ENCODE assay signal across 1 cellular context in the genomic region with DNA sequence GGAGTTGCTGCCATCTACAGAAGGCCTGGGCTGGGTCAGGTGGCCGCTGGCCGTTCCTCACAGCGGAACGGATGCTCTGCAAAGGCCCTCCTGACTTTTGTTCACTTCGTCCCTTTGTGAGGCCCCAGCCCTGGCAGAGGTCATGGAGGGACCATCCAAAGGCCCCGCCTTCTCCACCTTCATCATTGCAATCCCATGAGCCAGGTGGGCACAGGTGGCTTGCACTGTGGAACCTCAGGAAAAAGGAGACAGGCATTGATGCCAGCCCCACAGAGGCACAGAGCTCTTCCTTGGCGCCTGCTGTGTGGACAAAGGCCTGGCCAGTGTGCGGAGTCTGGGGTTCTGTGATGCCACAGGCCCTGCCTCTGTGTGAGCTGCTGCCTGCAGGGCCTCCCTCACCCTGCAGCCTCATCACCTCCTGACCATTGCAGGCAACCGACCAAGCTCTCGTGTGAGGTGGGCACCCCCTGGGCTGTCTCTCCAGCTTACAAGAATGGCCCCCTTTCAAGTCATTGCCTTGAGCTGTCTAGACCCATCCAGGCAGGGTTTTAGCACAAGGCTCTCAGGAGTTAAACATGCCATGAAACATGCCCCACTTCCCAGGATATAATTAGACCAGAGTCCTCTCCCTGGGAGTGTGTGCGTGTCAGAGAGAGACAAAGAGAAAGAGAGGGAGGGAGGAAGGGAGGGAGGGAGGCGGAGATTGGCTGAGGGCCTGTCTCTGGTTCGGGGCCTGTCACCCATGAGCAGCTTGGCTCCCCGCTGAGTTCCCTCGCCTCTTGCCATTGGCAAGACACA.
A peak's percentile ranks its signal among the peaks of the same experiment; 100 is the strongest.
TF ChIP-seq lines count a peak whose summit lies in the region.

No MANE protein-coding gene starts in this region.

TF ChIP-seq in HepG2, 621 proteins besides CTCF, POLR2A, EP300 and RAD21 (continued from another document and continues in another):
- TF ChIP-seq, protein P1, sequence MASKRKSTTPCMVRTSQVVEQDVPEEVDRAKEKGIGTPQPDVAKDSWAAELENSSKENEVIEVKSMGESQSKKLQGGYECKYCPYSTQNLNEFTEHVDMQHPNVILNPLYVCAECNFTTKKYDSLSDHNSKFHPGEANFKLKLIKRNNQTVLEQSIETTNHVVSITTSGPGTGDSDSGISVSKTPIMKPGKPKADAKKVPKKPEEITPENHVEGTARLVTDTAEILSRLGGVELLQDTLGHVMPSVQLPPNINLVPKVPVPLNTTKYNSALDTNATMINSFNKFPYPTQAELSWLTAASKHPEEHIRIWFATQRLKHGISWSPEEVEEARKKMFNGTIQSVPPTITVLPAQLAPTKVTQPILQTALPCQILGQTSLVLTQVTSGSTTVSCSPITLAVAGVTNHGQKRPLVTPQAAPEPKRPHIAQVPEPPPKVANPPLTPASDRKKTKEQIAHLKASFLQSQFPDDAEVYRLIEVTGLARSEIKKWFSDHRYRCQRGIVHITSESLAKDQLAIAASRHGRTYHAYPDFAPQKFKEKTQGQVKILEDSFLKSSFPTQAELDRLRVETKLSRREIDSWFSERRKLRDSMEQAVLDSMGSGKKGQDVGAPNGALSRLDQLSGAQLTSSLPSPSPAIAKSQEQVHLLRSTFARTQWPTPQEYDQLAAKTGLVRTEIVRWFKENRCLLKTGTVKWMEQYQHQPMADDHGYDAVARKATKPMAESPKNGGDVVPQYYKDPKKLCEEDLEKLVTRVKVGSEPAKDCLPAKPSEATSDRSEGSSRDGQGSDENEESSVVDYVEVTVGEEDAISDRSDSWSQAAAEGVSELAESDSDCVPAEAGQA (IDR thresholded peaks at IDR 0.05; ENCODE audit: low read depth): 0 out of 2 replicates have a peak, but pooled peaks have one; percentile 25
- TF ChIP-seq, protein P1 (CRISPR knock-in tag; IDR thresholded peaks at IDR 0.05; ENCODE audit: borderline replicate concordance): no peak
- TF ChIP-seq ZNF878 (CRISPR knock-in tag; IDR thresholded peaks at IDR 0.05) (no peak), POGZ (CRISPR knock-in tag; IDR thresholded peaks at IDR 0.05) (peak; percentile 32; the same call in 1 of the 2 replicates), YY1 (IDR thresholded peaks at IDR 0.05; ENCODE audit: insufficient read depth, insufficient replicate concordance, low read depth, low read length) (peak; percentile 22), ZNF549 (CRISPR knock-in tag; IDR thresholded peaks at IDR 0.05) (no peak), HNRNPUL1 (IDR thresholded peaks at IDR 0.05; ENCODE audit: low read depth, low read length) (no peak), SRSF9 (IDR thresholded peaks at IDR 0.05; ENCODE audit: borderline replicate concordance, insufficient read depth, low read depth, low read length, poor library complexity, severe bottlenecking) (no peak), SIN3B (IDR thresholded peaks at IDR 0.05; ENCODE audit: low read length) (no peak), ZFYVE20 (CRISPR knock-in tag; IDR thresholded peaks at IDR 0.05; ENCODE audit: borderline replicate concordance, low read depth) (peak; percentile 23; the same call in 1 of the 2 replicates), ZNF816 (CRISPR knock-in tag; IDR thresholded peaks at IDR 0.05; ENCODE audit: borderline replicate concordance) (no peak), ATF7 (IDR thresholded peaks at IDR 0.05) (no peak), ATF7 (CRISPR knock-in tag; IDR thresholded peaks at IDR 0.05) (peak; percentile 84), HNF4G (IDR thresholded peaks at IDR 0.05; ENCODE audit: borderline replicate concordance, low read depth, low read length) (no peak), HNF4G (CRISPR knock-in tag; IDR thresholded peaks at IDR 0.05; ENCODE audit: borderline replicate concordance, low read depth) (peak; percentile 0; the same call in 1 of the 2 replicates), NFIB (CRISPR knock-in tag; IDR thresholded peaks at IDR 0.05; ENCODE audit: borderline replicate concordance) (no peak), CENPX (CRISPR knock-in tag; IDR thresholded peaks at IDR 0.05) (no peak), SALL2 (CRISPR knock-in tag; IDR thresholded peaks at IDR 0.05) (no peak), ZFP62 (CRISPR knock-in tag; IDR thresholded peaks at IDR 0.05) (no peak), ZSCAN30 (CRISPR knock-in tag; IDR thresholded peaks at IDR 0.05) (peak; percentile 27; the same call in 1 of the 2 replicates), TBX2 (CRISPR knock-in tag; IDR thresholded peaks at IDR 0.05; ENCODE audit: borderline replicate concordance) (peak; percentile 90), JARID2 (CRISPR knock-in tag; IDR thresholded peaks at IDR 0.05; ENCODE audit: insufficient replicate concordance) (peak; percentile 6), PRMT3 (CRISPR knock-in tag; IDR thresholded peaks at IDR 0.05; ENCODE audit: borderline replicate concordance, low read depth) (no peak)
- TF ChIP-seq, protein P2, sequence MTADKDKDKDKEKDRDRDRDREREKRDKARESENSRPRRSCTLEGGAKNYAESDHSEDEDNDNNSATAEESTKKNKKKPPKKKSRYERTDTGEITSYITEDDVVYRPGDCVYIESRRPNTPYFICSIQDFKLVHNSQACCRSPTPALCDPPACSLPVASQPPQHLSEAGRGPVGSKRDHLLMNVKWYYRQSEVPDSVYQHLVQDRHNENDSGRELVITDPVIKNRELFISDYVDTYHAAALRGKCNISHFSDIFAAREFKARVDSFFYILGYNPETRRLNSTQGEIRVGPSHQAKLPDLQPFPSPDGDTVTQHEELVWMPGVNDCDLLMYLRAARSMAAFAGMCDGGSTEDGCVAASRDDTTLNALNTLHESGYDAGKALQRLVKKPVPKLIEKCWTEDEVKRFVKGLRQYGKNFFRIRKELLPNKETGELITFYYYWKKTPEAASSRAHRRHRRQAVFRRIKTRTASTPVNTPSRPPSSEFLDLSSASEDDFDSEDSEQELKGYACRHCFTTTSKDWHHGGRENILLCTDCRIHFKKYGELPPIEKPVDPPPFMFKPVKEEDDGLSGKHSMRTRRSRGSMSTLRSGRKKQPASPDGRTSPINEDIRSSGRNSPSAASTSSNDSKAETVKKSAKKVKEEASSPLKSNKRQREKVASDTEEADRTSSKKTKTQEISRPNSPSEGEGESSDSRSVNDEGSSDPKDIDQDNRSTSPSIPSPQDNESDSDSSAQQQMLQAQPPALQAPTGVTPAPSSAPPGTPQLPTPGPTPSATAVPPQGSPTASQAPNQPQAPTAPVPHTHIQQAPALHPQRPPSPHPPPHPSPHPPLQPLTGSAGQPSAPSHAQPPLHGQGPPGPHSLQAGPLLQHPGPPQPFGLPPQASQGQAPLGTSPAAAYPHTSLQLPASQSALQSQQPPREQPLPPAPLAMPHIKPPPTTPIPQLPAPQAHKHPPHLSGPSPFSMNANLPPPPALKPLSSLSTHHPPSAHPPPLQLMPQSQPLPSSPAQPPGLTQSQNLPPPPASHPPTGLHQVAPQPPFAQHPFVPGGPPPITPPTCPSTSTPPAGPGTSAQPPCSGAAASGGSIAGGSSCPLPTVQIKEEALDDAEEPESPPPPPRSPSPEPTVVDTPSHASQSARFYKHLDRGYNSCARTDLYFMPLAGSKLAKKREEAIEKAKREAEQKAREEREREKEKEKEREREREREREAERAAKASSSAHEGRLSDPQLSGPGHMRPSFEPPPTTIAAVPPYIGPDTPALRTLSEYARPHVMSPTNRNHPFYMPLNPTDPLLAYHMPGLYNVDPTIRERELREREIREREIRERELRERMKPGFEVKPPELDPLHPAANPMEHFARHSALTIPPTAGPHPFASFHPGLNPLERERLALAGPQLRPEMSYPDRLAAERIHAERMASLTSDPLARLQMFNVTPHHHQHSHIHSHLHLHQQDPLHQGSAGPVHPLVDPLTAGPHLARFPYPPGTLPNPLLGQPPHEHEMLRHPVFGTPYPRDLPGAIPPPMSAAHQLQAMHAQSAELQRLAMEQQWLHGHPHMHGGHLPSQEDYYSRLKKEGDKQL (CRISPR knock-in tag; IDR thresholded peaks at IDR 0.05; ENCODE audit: low read depth): no peak; the same call in 1 of the 2 replicates
- TF ChIP-seq, protein P3, sequence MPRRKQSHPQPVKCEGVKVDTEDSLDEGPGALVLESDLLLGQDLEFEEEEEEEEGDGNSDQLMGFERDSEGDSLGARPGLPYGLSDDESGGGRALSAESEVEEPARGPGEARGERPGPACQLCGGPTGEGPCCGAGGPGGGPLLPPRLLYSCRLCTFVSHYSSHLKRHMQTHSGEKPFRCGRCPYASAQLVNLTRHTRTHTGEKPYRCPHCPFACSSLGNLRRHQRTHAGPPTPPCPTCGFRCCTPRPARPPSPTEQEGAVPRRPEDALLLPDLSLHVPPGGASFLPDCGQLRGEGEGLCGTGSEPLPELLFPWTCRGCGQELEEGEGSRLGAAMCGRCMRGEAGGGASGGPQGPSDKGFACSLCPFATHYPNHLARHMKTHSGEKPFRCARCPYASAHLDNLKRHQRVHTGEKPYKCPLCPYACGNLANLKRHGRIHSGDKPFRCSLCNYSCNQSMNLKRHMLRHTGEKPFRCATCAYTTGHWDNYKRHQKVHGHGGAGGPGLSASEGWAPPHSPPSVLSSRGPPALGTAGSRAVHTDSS (CRISPR knock-in tag; conservative IDR thresholded peaks at IDR 0.05): no peak; the same call in 1 of the 2 replicates
- TF ChIP-seq, protein P4, sequence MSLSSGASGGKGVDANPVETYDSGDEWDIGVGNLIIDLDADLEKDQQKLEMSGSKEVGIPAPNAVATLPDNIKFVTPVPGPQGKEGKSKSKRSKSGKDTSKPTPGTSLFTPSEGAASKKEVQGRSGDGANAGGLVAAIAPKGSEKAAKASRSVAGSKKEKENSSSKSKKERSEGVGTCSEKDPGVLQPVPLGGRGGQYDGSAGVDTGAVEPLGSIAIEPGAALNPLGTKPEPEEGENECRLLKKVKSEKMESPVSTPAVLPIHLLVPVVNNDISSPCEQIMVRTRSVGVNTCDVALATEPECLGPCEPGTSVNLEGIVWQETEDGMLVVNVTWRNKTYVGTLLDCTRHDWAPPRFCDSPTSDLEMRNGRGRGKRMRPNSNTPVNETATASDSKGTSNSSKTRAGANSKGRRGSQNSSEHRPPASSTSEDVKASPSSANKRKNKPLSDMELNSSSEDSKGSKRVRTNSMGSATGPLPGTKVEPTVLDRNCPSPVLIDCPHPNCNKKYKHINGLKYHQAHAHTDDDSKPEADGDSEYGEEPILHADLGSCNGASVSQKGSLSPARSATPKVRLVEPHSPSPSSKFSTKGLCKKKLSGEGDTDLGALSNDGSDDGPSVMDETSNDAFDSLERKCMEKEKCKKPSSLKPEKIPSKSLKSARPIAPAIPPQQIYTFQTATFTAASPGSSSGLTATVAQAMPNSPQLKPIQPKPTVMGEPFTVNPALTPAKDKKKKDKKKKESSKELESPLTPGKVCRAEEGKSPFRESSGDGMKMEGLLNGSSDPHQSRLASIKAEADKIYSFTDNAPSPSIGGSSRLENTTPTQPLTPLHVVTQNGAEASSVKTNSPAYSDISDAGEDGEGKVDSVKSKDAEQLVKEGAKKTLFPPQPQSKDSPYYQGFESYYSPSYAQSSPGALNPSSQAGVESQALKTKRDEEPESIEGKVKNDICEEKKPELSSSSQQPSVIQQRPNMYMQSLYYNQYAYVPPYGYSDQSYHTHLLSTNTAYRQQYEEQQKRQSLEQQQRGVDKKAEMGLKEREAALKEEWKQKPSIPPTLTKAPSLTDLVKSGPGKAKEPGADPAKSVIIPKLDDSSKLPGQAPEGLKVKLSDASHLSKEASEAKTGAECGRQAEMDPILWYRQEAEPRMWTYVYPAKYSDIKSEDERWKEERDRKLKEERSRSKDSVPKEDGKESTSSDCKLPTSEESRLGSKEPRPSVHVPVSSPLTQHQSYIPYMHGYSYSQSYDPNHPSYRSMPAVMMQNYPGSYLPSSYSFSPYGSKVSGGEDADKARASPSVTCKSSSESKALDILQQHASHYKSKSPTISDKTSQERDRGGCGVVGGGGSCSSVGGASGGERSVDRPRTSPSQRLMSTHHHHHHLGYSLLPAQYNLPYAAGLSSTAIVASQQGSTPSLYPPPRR (CRISPR knock-in tag; IDR thresholded peaks at IDR 0.05; ENCODE audit: borderline replicate concordance): peak; percentile 34; the same call in 1 of the 2 replicates
- TF ChIP-seq, protein P5, sequence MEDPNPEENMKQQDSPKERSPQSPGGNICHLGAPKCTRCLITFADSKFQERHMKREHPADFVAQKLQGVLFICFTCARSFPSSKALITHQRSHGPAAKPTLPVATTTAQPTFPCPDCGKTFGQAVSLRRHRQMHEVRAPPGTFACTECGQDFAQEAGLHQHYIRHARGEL (CRISPR knock-in tag; IDR thresholded peaks at IDR 0.05): 0 out of 2 replicates have a peak, but pooled peaks have one; percentile 11
- TF ChIP-seq, protein P6, sequence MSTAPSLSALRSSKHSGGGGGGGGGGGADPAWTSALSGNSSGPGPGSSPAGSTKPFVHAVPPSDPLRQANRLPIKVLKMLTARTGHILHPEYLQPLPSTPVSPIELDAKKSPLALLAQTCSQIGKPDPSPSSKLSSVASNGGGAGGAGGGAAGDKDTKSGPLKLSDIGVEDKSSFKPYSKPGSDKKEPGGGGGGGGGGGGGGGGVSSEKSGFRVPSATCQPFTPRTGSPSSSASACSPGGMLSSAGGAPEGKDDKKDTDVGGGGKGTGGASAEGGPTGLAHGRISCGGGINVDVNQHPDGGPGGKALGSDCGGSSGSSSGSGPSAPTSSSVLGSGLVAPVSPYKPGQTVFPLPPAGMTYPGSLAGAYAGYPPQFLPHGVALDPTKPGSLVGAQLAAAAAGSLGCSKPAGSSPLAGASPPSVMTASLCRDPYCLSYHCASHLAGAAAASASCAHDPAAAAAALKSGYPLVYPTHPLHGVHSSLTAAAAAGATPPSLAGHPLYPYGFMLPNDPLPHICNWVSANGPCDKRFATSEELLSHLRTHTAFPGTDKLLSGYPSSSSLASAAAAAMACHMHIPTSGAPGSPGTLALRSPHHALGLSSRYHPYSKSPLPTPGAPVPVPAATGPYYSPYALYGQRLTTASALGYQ (CRISPR knock-in tag; IDR thresholded peaks at IDR 0.05): no peak
- TF ChIP-seq, protein P7, sequence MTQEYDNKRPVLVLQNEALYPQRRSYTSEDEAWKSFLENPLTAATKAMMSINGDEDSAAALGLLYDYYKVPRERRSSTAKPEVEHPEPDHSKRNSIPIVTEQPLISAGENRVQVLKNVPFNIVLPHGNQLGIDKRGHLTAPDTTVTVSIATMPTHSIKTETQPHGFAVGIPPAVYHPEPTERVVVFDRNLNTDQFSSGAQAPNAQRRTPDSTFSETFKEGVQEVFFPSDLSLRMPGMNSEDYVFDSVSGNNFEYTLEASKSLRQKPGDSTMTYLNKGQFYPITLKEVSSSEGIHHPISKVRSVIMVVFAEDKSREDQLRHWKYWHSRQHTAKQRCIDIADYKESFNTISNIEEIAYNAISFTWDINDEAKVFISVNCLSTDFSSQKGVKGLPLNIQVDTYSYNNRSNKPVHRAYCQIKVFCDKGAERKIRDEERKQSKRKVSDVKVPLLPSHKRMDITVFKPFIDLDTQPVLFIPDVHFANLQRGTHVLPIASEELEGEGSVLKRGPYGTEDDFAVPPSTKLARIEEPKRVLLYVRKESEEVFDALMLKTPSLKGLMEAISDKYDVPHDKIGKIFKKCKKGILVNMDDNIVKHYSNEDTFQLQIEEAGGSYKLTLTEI (CRISPR knock-in tag; conservative IDR thresholded peaks at IDR 0.05): no peak
